In genomic region chr6:26202811-26203583, GRCh38 we compare ENCODE assay signal across 10 cellular contexts.
DNase-seq lines count a peak whose midpoint lies in the region; ATAC-seq, FAIRE-seq and TF ChIP-seq lines count a peak whose summit lies in the region.
"Had no signal": no experiment of that assay in that cellular context is flagged by ENCODE, and none has a peak within 500 bp of the region (broad histone marks: within the 10 kb centered on the region; RNA-seq: fewer than 3 reads in every experiment).

No MANE protein-coding gene starts in this region.

- BruUV-seq in K562 (replicated peaks; lab: Mats Ljungman, UMichigan): no TSS peak

- H3K36me3 ChIP-seq in KOPT-K1 (ENCODE audit: insufficient read depth, low read length) (no peaks in the 10 kb centered on the region), K562 (ENCODE audit: control insufficient read depth, insufficient read depth, low read length) (peaks cover 13% of the 10 kb centered on the region; the same call in 2 of the 3 replicates), neural progenitor cell (no peaks in the 10 kb centered on the region), ascending aorta (no peaks in the 10 kb centered on the region)
- H3K36me3 ChIP-seq: thyroid gland had no signal

- peak; percentile 29 for TF ChIP-seq POLR2A in K562 (conservative IDR thresholded peaks at IDR 0.05)

- no peak for TF ChIP-seq RAD21 in K562 (CRISPR knock-in tag; conservative IDR thresholded peaks at IDR 0.05 in 1 of 2, IDR thresholded peaks at IDR 0.05 in 1 of 2)

- H3K27me3 ChIP-seq in K562 (ENCODE audit: control insufficient read depth in 2 of 2, insufficient read depth in 2 of 2, low read length in 2 of 2): no peaks in the 10 kb centered on the region
- no peaks in the 10 kb centered on the region for H3K27me3 ChIP-seq in neural progenitor cell
- H3K27me3 ChIP-seq in ascending aorta: no peaks in the 10 kb centered on the region
- H3K27me3 ChIP-seq: thyroid gland had no signal

- peaks cover 4% of the 10 kb centered on the region for H3K36me3 Mint-ChIP-seq in T-helper 1 cell treated with Interleukin-12 subunit alpha and Interleukin-12 subunit beta and Interleukin-4 antibody, amounts not matched to agents 30 μg/mL and 1 μg/mL, for 36 hours (ENCODE audit: low read depth)
- H3K36me3 Mint-ChIP-seq in neural progenitor cell: no peaks in the 10 kb centered on the region

- H3K27me3 Mint-ChIP-seq in T-helper 1 cell treated with Interleukin-12 subunit alpha and Interleukin-12 subunit beta and Interleukin-4 antibody, amounts not matched to agents 30 μg/mL and 1 μg/mL, for 36 hours (ENCODE audit: low read depth): no peaks in the 10 kb centered on the region
- H3K27me3 Mint-ChIP-seq in neural progenitor cell (ENCODE audit: insufficient read depth, low read depth): peaks cover 8% of the 10 kb centered on the region

- H3K9me3 ChIP-seq in KOPT-K1 (ENCODE audit: insufficient read depth, low read length, poor library complexity, severe bottlenecking): no peaks in the 10 kb centered on the region
- no peaks in the 10 kb centered on the region for H3K9me3 ChIP-seq in K562 (replicated peaks; ENCODE audit: control insufficient read depth, insufficient read depth, low read depth, low read length)
- no peaks in the 10 kb centered on the region for H3K9me3 ChIP-seq in neural progenitor cell (ENCODE audit: low read depth)
- H3K9me3 ChIP-seq in ascending aorta: no peaks in the 10 kb centered on the region
- H3K9me3 ChIP-seq: thyroid gland had no signal

- DNase-seq in T-helper 1 cell: no peak
- peak in 1 of 4 experiments; percentile 55 for DNase-seq in K562 (ENCODE audit: extremely low read depth in 1 of 4, low spot score in 3 of 4)
- DNase-seq in neural progenitor cell (ENCODE audit: low spot score): no peak
- DNase-seq in NCI-H1092 treated with DMSO at 0.1 percent for 48 hours (lab: John Stamatoyannopoulos, UW): no peak
- no peak for DNase-seq in ascending aorta (ENCODE audit: low spot score in 2 of 2)
- no peak for DNase-seq in HK-2 (ENCODE audit: unreplicated experiment)
- DNase-seq: stimulated activated CD4-positive, alpha-beta T cell treated with anti-CD3 and anti-CD28 coated beads, Interleukin-4, amount 100 ng/mL, for 4 hours; thyroid gland had no signal

- POLR2A ChIA-PET in K562 (lab: Yijun Ruan, JAX): interaction anchor here (0.7 to 16.5 kb wide), 12 partner anchors 10 to 931 kb away, joined by 3 to 1095 read pairs (median 4); a partner anchor contains a TSS

- H3K4me1 ChIP-seq in K562 (replicated peaks in 1 of 2; ENCODE audit: control insufficient read depth in 2 of 2, insufficient read depth in 2 of 2, low read length in 2 of 2): peaks cover 10 to 18% of the 10 kb centered on the region in 2 experiments; a peak in 3 of 5 replicates
- H3K4me1 ChIP-seq in neural progenitor cell: peaks cover 45% of the 10 kb centered on the region
- H3K4me1 ChIP-seq in ascending aorta: peaks cover under 1 to 4% of the 10 kb centered on the region in 2 donors

- H3K4me3 ChIP-seq in K562 (peak overlapping the region; percentile 57), neural progenitor cell (peak overlapping the region; percentile 78), ascending aorta (no peak overlapping the region)

- H3K79me2 ChIP-seq in K562 (ENCODE audit: control insufficient read depth, insufficient read depth, low read length) (peaks cover 94% of the 10 kb centered on the region), neural progenitor cell (ENCODE audit: low read depth) (peaks cover 45% of the 10 kb centered on the region)

- H3F3A ChIP-seq in neural progenitor cell (ENCODE audit: low read depth): peaks cover 90% of the 10 kb centered on the region

- H3K4me2 ChIP-seq in K562 (ENCODE audit: insufficient read depth, low read length) (peak overlapping the region; percentile 96), neural progenitor cell (peak overlapping the region; percentile 82)

- peaks cover 44% of the 10 kb centered on the region for H3K4me1 Mint-ChIP-seq in T-helper 1 cell treated with Interleukin-12 subunit alpha and Interleukin-12 subunit beta and Interleukin-4 antibody, amounts not matched to agents 30 μg/mL and 1 μg/mL, for 36 hours (ENCODE audit: low read depth)
- peaks cover 33% of the 10 kb centered on the region for H3K4me1 Mint-ChIP-seq in neural progenitor cell

- no peak for TF ChIP-seq EP300 in K562 (IDR thresholded peaks at IDR 0.05; ENCODE audit: low read length)

- in situ Hi-C loops in K562 (cut with MboI): loop anchor here (25.0 kb wide), 1 partner anchor 1609 kb away; a partner anchor contains a TSS

- TF ChIP-seq CTCF in K562 (IDR thresholded peaks at IDR 0.05 in 2 of 3, conservative IDR thresholded peaks at IDR 0.05 in 1 of 3; ENCODE audit: insufficient read depth in 2 of 3, low read depth in 1 of 3, low read length in 3 of 3) (no peak), neural progenitor cell (IDR thresholded peaks at IDR 0.05) (no peak), ascending aorta (IDR thresholded peaks at IDR 0.05) (no peak)

- intact Hi-C loops in K562 (cut with micrococcal nuclease): loop anchor here (10.0 kb wide), 1 partner anchor 1632 kb away; a partner anchor contains a TSS
- intact Hi-C loops in ascending aorta (cut with DNase I): no loop called here

- peak overlapping the region; percentile 32 for H3K27ac Mint-ChIP-seq in T-helper 1 cell treated with Interleukin-12 subunit alpha and Interleukin-12 subunit beta and Interleukin-4 antibody, amounts not matched to agents 30 μg/mL and 1 μg/mL, for 36 hours
- H3K27ac Mint-ChIP-seq in neural progenitor cell: peak overlapping the region; percentile 88

- 2% methylated on average over 8 of the region's 8 CpGs for WGBS in K562 (ENCODE audit: insufficient coverage, low coverage, missing lambda C conversion rate)

- peaks cover 33% of the 10 kb centered on the region for H4K20me1 ChIP-seq in K562 (replicated peaks; ENCODE audit: control insufficient read depth, insufficient read depth, low read length)
- peaks cover 15% of the 10 kb centered on the region for H4K20me1 ChIP-seq in neural progenitor cell (ENCODE audit: low read depth)

- CTCF ChIA-PET in K562 (lab: Yijun Ruan, JAX; ENCODE audit: low intra/inter-chr PET ratio): interaction anchor here (1.5 kb wide), 1 partner anchor 82 kb away, joined by 4 read pairs; a partner anchor contains a TSS

- peak overlapping the region; percentile 67 to 98 for H3K9ac ChIP-seq in K562 (ENCODE audit: insufficient read depth in 1 of 2, low read depth in 2 of 2, low read length in 2 of 2)
- no peak overlapping the region for H3K9ac ChIP-seq in neural progenitor cell

- H2AFZ ChIP-seq in K562 (ENCODE audit: low read depth, low read length): no peak overlapping the region
- no peak overlapping the region for H2AFZ ChIP-seq in neural progenitor cell (replicated peaks)

- H3K4me3 Mint-ChIP-seq in T-helper 1 cell treated with Interleukin-12 subunit alpha and Interleukin-12 subunit beta and Interleukin-4 antibody, amounts not matched to agents 30 μg/mL and 1 μg/mL, for 36 hours: peak overlapping the region; percentile 58
- no peak overlapping the region for H3K4me3 Mint-ChIP-seq in neural progenitor cell

- no peaks in the 10 kb centered on the region for H3K9me3 Mint-ChIP-seq in T-helper 1 cell treated with Interleukin-12 subunit alpha and Interleukin-12 subunit beta and Interleukin-4 antibody, amounts not matched to agents 30 μg/mL and 1 μg/mL, for 36 hours
- H3K9me3 Mint-ChIP-seq in neural progenitor cell: no peaks in the 10 kb centered on the region

- ATAC-seq in K562: no peak

- H3K9me1 ChIP-seq in K562 (ENCODE audit: control insufficient read depth, insufficient read depth, low read length): no peaks in the 10 kb centered on the region

- H3K27ac ChIP-seq in KOPT-K1 (ENCODE audit: low read depth, low read length, poor library complexity, severe bottlenecking) (peak overlapping the region; percentile 93), K562 (ENCODE audit: extremely low read depth, low read depth, low read length) (peak overlapping the region; percentile 99), neural progenitor cell (peak overlapping the region; percentile 96), ascending aorta (no peak overlapping the region)

- no peak for FAIRE-seq in K562 (lab: Jason Lieb, UNC)

TF ChIP-seq in K562, 482 proteins besides CTCF, POLR2A, EP300 and RAD21 (continues in another document):
- TF ChIP-seq ZNF717 (CRISPR knock-in tag; IDR thresholded peaks at IDR 0.05): 0 out of 2 replicates have a peak, but pooled peaks have one; percentile 32
- peak in 1 of 2 experiments; percentile 52; a peak in 1 of 4 replicates for TF ChIP-seq SIN3A (IDR thresholded peaks at IDR 0.05; ENCODE audit: borderline replicate concordance in 2 of 2, control insufficient read depth in 1 of 2, low read depth in 2 of 2, low read length in 2 of 2)
- peak; percentile 51; the same call in 1 of the 2 replicates for TF ChIP-seq POLR2AphosphoS5 (IDR thresholded peaks at IDR 0.05; ENCODE audit: control insufficient read depth, insufficient read depth, low read depth, low read length)
- TF ChIP-seq ILF3 (IDR thresholded peaks at IDR 0.05; ENCODE audit: borderline replicate concordance): 0 out of 2 replicates have a peak, but pooled peaks have one; percentile 49
- 0 out of 2 replicates have a peak, but pooled peaks have one; percentile 24 for TF ChIP-seq POLR2H (tag; IDR thresholded peaks at IDR 0.05; ENCODE audit: low read depth)
- 0 out of 2 replicates have a peak, but pooled peaks have one; percentile 6 for TF ChIP-seq SMAD3 (CRISPR knock-in tag; conservative IDR thresholded peaks at IDR 0.05)
- TF ChIP-seq ZNF212 (CRISPR knock-in tag; IDR thresholded peaks at IDR 0.05): 0 out of 2 replicates have a peak, but pooled peaks have one; percentile 21
- no peak for TF ChIP-seq ZNF740 (CRISPR knock-in tag; IDR thresholded peaks at IDR 0.05)
- TF ChIP-seq ZNF740 (tag; IDR thresholded peaks at IDR 0.05): 0 out of 4 replicates have a peak, but pooled peaks of 1 of the 2 experiments have one; percentile 22
- TF ChIP-seq MYNN (IDR thresholded peaks at IDR 0.05): peak; percentile 52
- TF ChIP-seq MYNN (CRISPR knock-in tag; IDR thresholded peaks at IDR 0.05): no peak
- peak; percentile 72 for TF ChIP-seq CHCHD3 (CRISPR knock-in tag; IDR thresholded peaks at IDR 0.05)

Comparison
In these comparisons a context has a peak if more than half of its experiments do, and no peak if none do; other contexts are left out.
1. H3K27ac ChIP-seq: peak in KOPT-K1 (single experiment), K562 (single experiment) and neural progenitor cell (single experiment); none in ascending aorta (0 of 2).
2. H3K4me3 ChIP-seq: peak in K562 (single experiment) and neural progenitor cell (single experiment); none in ascending aorta (0 of 2).